Comparison of ENCODE assay signal across 17 cellular contexts in genomic region chr6:148273962-148274752, GRCh38.
DNase-seq lines count a peak whose midpoint lies in the region; ATAC-seq and TF ChIP-seq lines count a peak whose summit lies in the region.
"Had no signal": no experiment of that assay in that cellular context is flagged by ENCODE, and none has a peak within 500 bp of the region (broad histone marks: within the 10 kb centered on the region; RNA-seq: fewer than 3 reads in every experiment).

No MANE protein-coding gene starts in this region.

- H3K4me3 ChIP-seq in adipocyte (ENCODE audit: low read length) (peak overlapping the region; percentile 91), fibroblast of mammary gland (ENCODE audit: control insufficient read depth, low read depth, low read length) (peak overlapping the region; percentile 75), ascending aorta (no peak overlapping the region)
- H3K4me3 ChIP-seq: GM12878, SJSA1 had no signal

- H3K9me3 ChIP-seq in adipocyte (ENCODE audit: control insufficient read depth, low read length) (no peaks in the 10 kb centered on the region), ascending aorta (no peaks in the 10 kb centered on the region)
- H3K9me3 ChIP-seq: SJSA1 had no signal

- H3K9ac ChIP-seq in adipocyte (ENCODE audit: low read length) = no peak overlapping the region

- TF ChIP-seq CTCF in fibroblast of mammary gland (conservative IDR thresholded peaks at IDR 0.05; ENCODE audit: control insufficient read depth, insufficient read depth, low read depth, low read length) (peak; percentile 29), ascending aorta (IDR thresholded peaks at IDR 0.05) (no peak)

- intact Hi-C loops in ascending aorta (cut with DNase I) = loop anchor here (5.0 kb wide), 1 partner anchor 68 kb away; the partner anchor contains the start of gene SASH1

- H3K27ac ChIP-seq in ascending aorta = no peak overlapping the region
- H3K27ac ChIP-seq: SJSA1 had no signal

- ATAC-seq in HG03196 (IDR thresholded peaks at IDR 0.05; ENCODE audit: unreplicated experiment) = no peak
- ATAC-seq: GM12878, natural killer cell had no signal

- peaks cover 35% of the 10 kb centered on the region for H3K4me1 ChIP-seq in adipocyte (ENCODE audit: control insufficient read depth, insufficient read depth, low read length)
- H3K4me1 ChIP-seq in ascending aorta = peaks cover 0 to 12% of the 10 kb centered on the region in 2 donors

- H3K36me3 ChIP-seq in adipocyte (ENCODE audit: control insufficient read depth, insufficient read depth, low read length, severe bottlenecking) = no peaks in the 10 kb centered on the region
- no peaks in the 10 kb centered on the region for H3K36me3 ChIP-seq in ascending aorta
- H3K36me3 ChIP-seq: SJSA1 had no signal

- DNase-seq in NCI-H2171 treated with DMSO at 0.1 percent for 48 hours (lab: John Stamatoyannopoulos, UW) (peak; percentile 20), NCI-H2171 (lab: John Stamatoyannopoulos, UW) (no peak), adipocyte (ENCODE audit: low read depth) (no peak), fibroblast of mammary gland (ENCODE audit: low read depth) (peak; percentile 41), pons (ENCODE audit: low spot score) (peak; percentile 69), ascending aorta (ENCODE audit: low spot score in 2 of 2) (no peak)
- DNase-seq in activated naive CD4-positive, alpha-beta T cell treated with anti-CD3 and anti-CD28 coated beads, Interleukin-2, amount 50 U/mL, for 16 hours = no peak
- DNase-seq: activated CD4-positive, alpha-beta T cell treated with anti-CD3 and anti-CD28 coated beads for 4 hours; activated CD8-positive, alpha-beta memory T cell treated with anti-CD3 and anti-CD28 coated beads, Interleukin-2, amount 50 U/mL, for 48 hours; activated naive CD4-positive, alpha-beta T cell treated with Interleukin-2 at 50 U/mL for 16 hours; effector memory CD4-positive, alpha-beta T cell; glutamatergic neuron; natural killer cell; NCI-H526 had no signal

- no peaks in the 10 kb centered on the region for H3K27me3 ChIP-seq in adipocyte (replicated peaks; ENCODE audit: control insufficient read depth, insufficient read depth, low read length)
- H3K27me3 ChIP-seq in ascending aorta = no peaks in the 10 kb centered on the region
- H3K27me3 ChIP-seq: SJSA1 had no signal

Comparison
In these comparisons a context has a peak if more than half of its experiments do, and no peak if none do; other contexts are left out.
1. DNase-seq: peak in NCI-H2171 treated with DMSO at 0.1 percent for 48 hours (single experiment), fibroblast of mammary gland (single experiment) and pons (single experiment); none in NCI-H2171 (single experiment), adipocyte (single experiment), activated naive CD4-positive, alpha-beta T cell treated with anti-CD3 and anti-CD28 coated beads, Interleukin-2, amount 50 U/mL, for 16 hours (single experiment) and ascending aorta (0 of 2).
2. H3K4me3 ChIP-seq: peak in adipocyte (single experiment) and fibroblast of mammary gland (single experiment); none in ascending aorta (0 of 2).